In genomic region chr5:142970440-142970788, GRCh38 we compare ENCODE assay signal across 21 cellular contexts.
DNase-seq lines count a peak whose midpoint lies in the region; ATAC-seq and TF ChIP-seq lines count a peak whose summit lies in the region.
"Had no signal": no experiment of that assay in that cellular context is flagged by ENCODE, and none has a peak within 500 bp of the region (broad histone marks: within the 10 kb centered on the region; RNA-seq: fewer than 3 reads in every experiment).

No MANE protein-coding gene starts in this region.

- H3K27me3 ChIP-seq in dorsolateral prefrontal cortex: no peaks in the 10 kb centered on the region
- H3K27me3 ChIP-seq: breast epithelium, upper lobe of left lung had no signal

- H3K27ac ChIP-seq in dorsolateral prefrontal cortex: peak overlapping the region in 53 of 59 donors; percentile 1 to 88 (median 75)
- H3K27ac ChIP-seq: breast epithelium, prostate gland, VCaP had no signal

- peaks cover 46% of the 10 kb centered on the region for H3K4me1 Mint-ChIP-seq in activated CD8-positive, alpha-beta T cell treated with anti-CD3 and anti-CD28 coated beads for 36 hours (ENCODE audit: low read depth)
- peaks cover 37% of the 10 kb centered on the region for H3K4me1 Mint-ChIP-seq in activated CD8-positive, alpha-beta T cell treated with anti-CD3 and anti-CD28 coated beads, Interleukin-2, amount 10 ng/mL, durations not matched to agents 7 days and 5 days (ENCODE audit: low read depth)
- H3K4me1 Mint-ChIP-seq in osteocyte (ENCODE audit: unreplicated experiment): peaks cover 18% of the 10 kb centered on the region

- intact Hi-C loops in activated CD8-positive, alpha-beta T cell treated with anti-CD3 and anti-CD28 coated beads for 36 hours (cut with micrococcal nuclease): no loop called here
- intact Hi-C loops in dorsolateral prefrontal cortex (cut with DNase I): no loop called here

- no peaks in the 10 kb centered on the region for H3K27me3 Mint-ChIP-seq in activated CD8-positive, alpha-beta T cell treated with anti-CD3 and anti-CD28 coated beads for 36 hours
- H3K27me3 Mint-ChIP-seq in activated CD8-positive, alpha-beta T cell treated with anti-CD3 and anti-CD28 coated beads, Interleukin-2, amount 10 ng/mL, durations not matched to agents 7 days and 5 days (ENCODE audit: low read depth): no peaks in the 10 kb centered on the region
- H3K27me3 Mint-ChIP-seq in osteocyte (ENCODE audit: unreplicated experiment): no peaks in the 10 kb centered on the region
- H3K27me3 Mint-ChIP-seq: activated CD4-positive, alpha-beta T cell treated with anti-CD3 and anti-CD28 coated beads, Interleukin-2, amount 10 ng/mL, durations not matched to agents 7 days and 5 days had no signal

- no peak for ATAC-seq in activated CD8-positive, alpha-beta T cell treated with anti-CD3 and anti-CD28 coated beads for 36 hours
- ATAC-seq in activated CD8-positive, alpha-beta T cell treated with anti-CD3 and anti-CD28 coated beads, Interleukin-2, amount 10 ng/mL, durations not matched to agents 7 days and 5 days: no peak

- no peak overlapping the region for H3K4me3 ChIP-seq in dorsolateral prefrontal cortex
- H3K4me3 ChIP-seq: breast epithelium, GM12878, prostate gland, upper lobe of left lung had no signal

- peak overlapping the region; percentile 82 for H3K27ac Mint-ChIP-seq in activated CD8-positive, alpha-beta T cell treated with anti-CD3 and anti-CD28 coated beads for 36 hours
- H3K27ac Mint-ChIP-seq in activated CD8-positive, alpha-beta T cell treated with anti-CD3 and anti-CD28 coated beads, Interleukin-2, amount 10 ng/mL, durations not matched to agents 7 days and 5 days: no peak overlapping the region
- H3K27ac Mint-ChIP-seq in osteocyte (ENCODE audit: unreplicated experiment): peak overlapping the region; percentile 25
- H3K27ac Mint-ChIP-seq: activated CD4-positive, alpha-beta T cell treated with anti-CD3 and anti-CD28 coated beads, Interleukin-2, amount 10 ng/mL, durations not matched to agents 7 days and 5 days had no signal

- H3K36me3 Mint-ChIP-seq in activated CD8-positive, alpha-beta T cell treated with anti-CD3 and anti-CD28 coated beads for 36 hours (ENCODE audit: low read depth): peaks cover 8% of the 10 kb centered on the region
- H3K36me3 Mint-ChIP-seq in activated CD8-positive, alpha-beta T cell treated with anti-CD3 and anti-CD28 coated beads, Interleukin-2, amount 10 ng/mL, durations not matched to agents 7 days and 5 days (ENCODE audit: low read depth): peaks cover 28% of the 10 kb centered on the region
- H3K36me3 Mint-ChIP-seq in osteocyte (ENCODE audit: unreplicated experiment): no peaks in the 10 kb centered on the region

- no peak for DNase-seq in activated CD8-positive, alpha-beta T cell treated with anti-CD3 and anti-CD28 coated beads for 36 hours
- DNase-seq in activated CD8-positive, alpha-beta T cell treated with anti-CD3 and anti-CD28 coated beads, Interleukin-2, amount 10 ng/mL, durations not matched to agents 7 days and 5 days: no peak
- DNase-seq in NCI-H2171 (lab: John Stamatoyannopoulos, UW) (peak; percentile 41), dorsolateral prefrontal cortex (no peak), osteocyte (ENCODE audit: extremely low spot score, unreplicated experiment) (no peak), NCI-H1436 (lab: John Stamatoyannopoulos, UW) (no peak)
- DNase-seq in activated effector memory CD4-positive, alpha-beta T cell treated with anti-CD3 and anti-CD28 coated beads, Interleukin-2, amount 50 U/mL, for 16 hours: no peak
- no peak for DNase-seq in stimulated activated CD4-positive, alpha-beta T cell treated with anti-CD3 and anti-CD28 coated beads, Interleukin-1b, Interleukin-23, amount 100 ng/mL, for 48 hours
- DNase-seq: activated CD4-positive, alpha-beta T cell treated with anti-CD3 and anti-CD28 coated beads, Interleukin-2, amount 10 ng/mL, durations not matched to agents 7 days and 5 days; activated naive CD4-positive, alpha-beta T cell; amniotic stem cell; cortex of kidney; islet precursor cell; MV-4-11; NCI-H526; stimulated activated CD8-positive, alpha-beta memory T cell treated with anti-CD3 and anti-CD28 coated beads, Interleukin-4, amount 100 ng/mL, for 48 hours; upper lobe of left lung had no signal

- no peak for TF ChIP-seq CTCF in activated CD8-positive, alpha-beta T cell treated with anti-CD3 and anti-CD28 coated beads for 36 hours (IDR thresholded peaks at IDR 0.05)
- no peak for TF ChIP-seq CTCF in dorsolateral prefrontal cortex (IDR thresholded peaks at IDR 0.05 in 54 of 56, conservative IDR thresholded peaks at IDR 0.05 in 2 of 56; ENCODE audit: low read depth in 1 of 56, partially characterized antibody in 56 of 56)
- TF ChIP-seq CTCF in osteocyte (IDR thresholded peaks at IDR 0.05): no peak

- POLR2A ChIA-PET in activated CD8-positive, alpha-beta T cell treated with anti-CD3 and anti-CD28 coated beads for 36 hours (lab: Charles Lee): interaction anchor here (1.5 kb wide), 1 partner anchor 32 kb away, joined by 5 read pairs; no protein-coding TSS in a partner anchor
- POLR2A ChIA-PET in activated CD8-positive, alpha-beta T cell treated with anti-CD3 and anti-CD28 coated beads, Interleukin-2, amount 10 ng/mL, durations not matched to agents 7 days and 5 days (lab: Charles Lee): no interaction called here

- no peaks in the 10 kb centered on the region for H3K9me3 Mint-ChIP-seq in activated CD8-positive, alpha-beta T cell treated with anti-CD3 and anti-CD28 coated beads for 36 hours
- H3K9me3 Mint-ChIP-seq in activated CD8-positive, alpha-beta T cell treated with anti-CD3 and anti-CD28 coated beads, Interleukin-2, amount 10 ng/mL, durations not matched to agents 7 days and 5 days (ENCODE audit: insufficient read depth): no peaks in the 10 kb centered on the region
- no peaks in the 10 kb centered on the region for H3K9me3 Mint-ChIP-seq in osteocyte (ENCODE audit: unreplicated experiment)
- H3K9me3 Mint-ChIP-seq: activated CD4-positive, alpha-beta T cell treated with anti-CD3 and anti-CD28 coated beads, Interleukin-2, amount 10 ng/mL, durations not matched to agents 7 days and 5 days had no signal

- no peak overlapping the region for H3K4me3 Mint-ChIP-seq in activated CD8-positive, alpha-beta T cell treated with anti-CD3 and anti-CD28 coated beads for 36 hours
- no peak overlapping the region for H3K4me3 Mint-ChIP-seq in activated CD8-positive, alpha-beta T cell treated with anti-CD3 and anti-CD28 coated beads, Interleukin-2, amount 10 ng/mL, durations not matched to agents 7 days and 5 days
- no peak overlapping the region for H3K4me3 Mint-ChIP-seq in osteocyte (ENCODE audit: unreplicated experiment)
- H3K4me3 Mint-ChIP-seq: activated CD4-positive, alpha-beta T cell treated with anti-CD3 and anti-CD28 coated beads, Interleukin-2, amount 10 ng/mL, durations not matched to agents 7 days and 5 days had no signal

- CTCF ChIA-PET in activated CD8-positive, alpha-beta T cell treated with anti-CD3 and anti-CD28 coated beads for 36 hours (lab: Charles Lee): no interaction called here
- CTCF ChIA-PET in activated CD8-positive, alpha-beta T cell treated with anti-CD3 and anti-CD28 coated beads, Interleukin-2, amount 10 ng/mL, durations not matched to agents 7 days and 5 days (lab: Charles Lee): no interaction called here
